Comparison of ENCODE assay signal across 15 cellular contexts in genomic region chr13:98208606-98209005, GRCh38. TPM values are rescaled to one million over a fixed set of nuclear protein-coding genes. Genes with fewer than 3 reads are reported as not detected.
DNase-seq lines count a peak whose midpoint lies in the region; ATAC-seq and TF ChIP-seq lines count a peak whose summit lies in the region.
"Had no signal": no experiment of that assay in that cellular context is flagged by ENCODE, and none has a peak within 500 bp of the region (broad histone marks: within the 10 kb centered on the region; RNA-seq: fewer than 3 reads in every experiment).

No MANE protein-coding gene starts in this region.

- CTCF ChIA-PET in CD8-positive, alpha-beta memory T cell (lab: Charles Lee) = no interaction called here

- H3K79me2 ChIP-seq in smooth muscle cell (ENCODE audit: low read depth) = peaks cover 72% of the 10 kb centered on the region

- POLR2A ChIA-PET in CD8-positive, alpha-beta memory T cell (lab: Charles Lee) = no interaction called here

- peak overlapping the region; percentile 90 for H3K27ac ChIP-seq in smooth muscle cell (ENCODE audit: low read depth)
- no peak overlapping the region for H3K27ac ChIP-seq in CD8-positive, alpha-beta memory T cell (ENCODE audit: low read depth, low read length)
- H3K27ac ChIP-seq: C4-2B had no signal

- peak overlapping the region; percentile 74 for H3K4me3 Mint-ChIP-seq in HFFc6
- H3K4me3 Mint-ChIP-seq in chondrocyte (ENCODE audit: unreplicated experiment) = no peak overlapping the region
- no peak overlapping the region for H3K4me3 Mint-ChIP-seq in nephron
- no peak overlapping the region for H3K4me3 Mint-ChIP-seq in CD8-positive, alpha-beta memory T cell

- peaks cover 6% of the 10 kb centered on the region for H3K27me3 Mint-ChIP-seq in HFFc6 (ENCODE audit: insufficient read depth)
- H3K27me3 Mint-ChIP-seq in chondrocyte (ENCODE audit: low read depth) = no peaks in the 10 kb centered on the region
- H3K27me3 Mint-ChIP-seq in nephron (ENCODE audit: low read depth) = no peaks in the 10 kb centered on the region
- peaks cover 8 to 11% of the 10 kb centered on the region in 2 donors for H3K27me3 Mint-ChIP-seq in CD8-positive, alpha-beta memory T cell

- peaks cover 5% of the 10 kb centered on the region for H3K4me1 ChIP-seq in smooth muscle cell (ENCODE audit: low read depth)
- no peaks in the 10 kb centered on the region for H3K4me1 ChIP-seq in CD8-positive, alpha-beta memory T cell (ENCODE audit: insufficient read depth, low read length)
- H3K4me1 ChIP-seq: HAP-1 had no signal

- H3K27ac Mint-ChIP-seq in HFFc6 (peak overlapping the region; percentile 87), chondrocyte (ENCODE audit: unreplicated experiment) (peak overlapping the region; percentile 98), nephron (peak overlapping the region; percentile 71 to 85 (median 80))
- no peak overlapping the region for H3K27ac Mint-ChIP-seq in CD8-positive, alpha-beta memory T cell

- H3K4me2 ChIP-seq in smooth muscle cell = no peak overlapping the region

- H3K4me3 ChIP-seq in smooth muscle cell = no peak overlapping the region
- no peak overlapping the region for H3K4me3 ChIP-seq in CD8-positive, alpha-beta memory T cell (ENCODE audit: low read length)
- H3K4me3 ChIP-seq: HAP-1 had no signal

- DNase-seq in HFFc6 = no peak
- no peak for DNase-seq in chondrocyte (ENCODE audit: low spot score)
- no peak for DNase-seq in smooth muscle cell (lab: John Stamatoyannopoulos, UW; ENCODE audit: unreplicated experiment)
- no peak for DNase-seq in CD8-positive, alpha-beta memory T cell
- no peak for DNase-seq in activated CD4-positive, alpha-beta T cell treated with anti-CD3 and anti-CD28 coated beads, Interleukin-2, amount 50 U/mL, for 48 hours
- DNase-seq in left lobe of liver (ENCODE audit: low spot score) = no peak
- DNase-seq: NCI-H187, NCI-H526 treated with DMSO at 0.1 percent for 48 hours, OCI-M1, SIG-M5 had no signal

- no peak for ATAC-seq in left lobe of liver

- no peaks in the 10 kb centered on the region for H3K27me3 ChIP-seq in smooth muscle cell (ENCODE audit: low read depth)
- no peaks in the 10 kb centered on the region for H3K27me3 ChIP-seq in CD8-positive, alpha-beta memory T cell (ENCODE audit: insufficient read depth, low read length, poor library complexity, severe bottlenecking)

- no peaks in the 10 kb centered on the region for H3K36me3 ChIP-seq in smooth muscle cell (ENCODE audit: low read depth)
- H3K36me3 ChIP-seq in CD8-positive, alpha-beta memory T cell (ENCODE audit: insufficient read depth, low read length) = no peaks in the 10 kb centered on the region
- H3K36me3 ChIP-seq: HAP-1 had no signal

- H2AFZ ChIP-seq in smooth muscle cell (ENCODE audit: low read depth) = no peak overlapping the region

- H3K36me3 Mint-ChIP-seq in HFFc6 (ENCODE audit: low read depth) = peaks cover 42% of the 10 kb centered on the region
- peaks cover 15% of the 10 kb centered on the region for H3K36me3 Mint-ChIP-seq in chondrocyte (ENCODE audit: low read depth)
- H3K36me3 Mint-ChIP-seq in nephron (ENCODE audit: low read depth) = peaks cover 58% of the 10 kb centered on the region
- no peaks in the 10 kb centered on the region for H3K36me3 Mint-ChIP-seq in CD8-positive, alpha-beta memory T cell

- whole genome bisulfite sequencing in smooth muscle cell (ENCODE audit: low lambda C conversion rate) = 91% methylated on average over 5 of the region's 5 CpGs

- no peaks in the 10 kb centered on the region for H4K20me1 ChIP-seq in smooth muscle cell (ENCODE audit: low read depth)

- no peak overlapping the region for H3K9ac ChIP-seq in smooth muscle cell (ENCODE audit: low read depth)

- no peak for TF ChIP-seq CTCF in HFFc6 (IDR thresholded peaks at IDR 0.05)
- no peak for TF ChIP-seq CTCF in chondrocyte (IDR thresholded peaks at IDR 0.05)
- no peak for TF ChIP-seq CTCF in nephron (IDR thresholded peaks at IDR 0.05; ENCODE audit: unreplicated experiment in 3 of 3)
- no peak for TF ChIP-seq CTCF in smooth muscle cell (IDR thresholded peaks at IDR 0.05; ENCODE audit: borderline replicate concordance, insufficient read depth, poor library complexity, severe bottlenecking)

- H3K9me3 Mint-ChIP-seq in HFFc6 (peaks cover 30% of the 10 kb centered on the region), chondrocyte (ENCODE audit: low read depth) (peaks cover 18% of the 10 kb centered on the region), nephron (peaks cover 36% of the 10 kb centered on the region)
- H3K9me3 Mint-ChIP-seq in CD8-positive, alpha-beta memory T cell = peaks cover 5 to 13% (median 10%) of the 10 kb centered on the region in 5 donors

- peaks cover 8% of the 10 kb centered on the region for H3K9me3 ChIP-seq in smooth muscle cell (replicated peaks; ENCODE audit: low read depth)
- no peaks in the 10 kb centered on the region for H3K9me3 ChIP-seq in CD8-positive, alpha-beta memory T cell (ENCODE audit: low read length)

- peaks cover 14% of the 10 kb centered on the region for H3F3A ChIP-seq in smooth muscle cell (ENCODE audit: low read depth)

- H3K4me1 Mint-ChIP-seq in HFFc6 (ENCODE audit: low read depth) = peaks cover 93% of the 10 kb centered on the region
- peaks cover 87% of the 10 kb centered on the region for H3K4me1 Mint-ChIP-seq in chondrocyte (ENCODE audit: low read depth)
- H3K4me1 Mint-ChIP-seq in nephron = peaks cover 43% of the 10 kb centered on the region
- H3K4me1 Mint-ChIP-seq in CD8-positive, alpha-beta memory T cell = no peaks in the 10 kb centered on the region

RNA-seq across cellular contexts. Expression of gene RNF113B, which starts 31.5 kb away (rescaled TPM):
- not detected for total RNA-seq in HFFc6 (2021; fragmentation: NEBNext Ultra II Directional; extraction: Animal tissue kit (Norgen Biotek cat#: 25700))
- total RNA-seq in chondrocyte (not detected in 3 replicates), smooth muscle cell (not detected in 2 replicates), left lobe of liver (not detected)
- polyA plus RNA-seq in smooth muscle cell = 0.38 TPM in 1 of 2 replicates, not detected in the other
- total RNA-seq in CD8-positive, alpha-beta memory T cell = not detected
- not detected for polyA plus RNA-seq in CD8-positive, alpha-beta memory T cell
- total RNA-seq: A673, RPMI7951 had no signal

Comparison
In these comparisons a context has a peak if more than half of its experiments do, and no peak if none do; other contexts are left out.
1. H3K27ac Mint-ChIP-seq: peak in HFFc6 (single experiment), chondrocyte (single experiment) and nephron (3 of 3); none in CD8-positive, alpha-beta memory T cell (0 of 8).